ENCODE assay signal across 8 cellular contexts in the genomic region with DNA sequence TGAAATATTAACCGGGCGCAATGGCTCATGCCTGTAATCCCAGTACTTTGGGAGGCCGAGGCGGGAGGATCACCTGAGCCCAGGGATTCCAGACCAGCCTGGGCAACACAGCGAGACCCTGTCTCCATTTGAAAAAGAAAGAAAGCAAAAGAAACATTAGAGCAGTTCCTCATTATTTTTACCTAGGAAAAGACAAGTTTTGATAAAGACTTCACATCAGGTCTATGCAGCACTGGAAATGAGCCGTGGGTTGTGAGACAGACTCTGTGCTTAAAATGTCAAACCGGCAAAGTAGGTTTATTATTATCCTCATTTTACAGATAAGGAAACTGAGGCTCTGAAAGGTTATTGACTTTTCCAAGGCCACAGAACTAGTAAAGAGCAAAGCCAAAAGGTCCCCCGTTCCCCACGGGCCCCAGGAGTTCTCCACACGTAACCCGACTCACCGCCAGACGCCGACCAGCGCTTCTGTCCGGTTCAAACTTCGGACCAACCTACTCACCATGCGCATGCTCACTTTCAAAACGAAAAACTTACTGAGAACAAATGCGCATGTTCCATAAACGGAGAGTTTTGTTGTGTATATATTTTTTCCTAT. TPM values are rescaled to one million over a fixed set of nuclear protein-coding genes. Genes with fewer than 3 reads are reported as not detected.
DNase-seq lines count a peak whose midpoint lies in the region; ATAC-seq and TF ChIP-seq lines count a peak whose summit lies in the region.

No MANE protein-coding gene starts in this region.

- H4K20me1 ChIP-seq in PC-9 (ENCODE audit: insufficient read depth): peaks cover 21% of the 10 kb centered on the region

- H3K27ac ChIP-seq in PC-9 (peak overlapping the region; percentile 40), ectodermal cell (ENCODE audit: insufficient read depth, low read depth, low read length, poor library complexity, severe bottlenecking) (no peak overlapping the region), muscle layer of duodenum (ENCODE audit: low read length) (peak overlapping the region; percentile 77)

- peak in 1 of 2 experiments; percentile 8 for DNase-seq in PC-9
- no peak for DNase-seq in middle frontal gyrus (ENCODE audit: extremely low spot score, low spot score)
- no peak for DNase-seq in effector CD8-positive, alpha-beta T cell (lab: John Stamatoyannopoulos, UW)
- DNase-seq in SW 1271 (lab: John Stamatoyannopoulos, UW): no peak

- H3K27me3 ChIP-seq in PC-9 (ENCODE audit: insufficient read depth, low read depth) (no peaks in the 10 kb centered on the region), ectodermal cell (ENCODE audit: control insufficient read depth, insufficient read depth, low read length, poor library complexity, severe bottlenecking) (no peaks in the 10 kb centered on the region), muscle layer of duodenum (ENCODE audit: low read depth, low read length) (no peaks in the 10 kb centered on the region)

- POLR2A ChIA-PET in PC-9 (lab: Charles Lee; ENCODE audit: unreplicated experiment): interaction anchor here (0.5 to 0.7 kb wide), 4 partner anchors 8 to 138 kb away, joined by 3 to 20 read pairs (median 4); no protein-coding TSS in a partner anchor

- TF ChIP-seq CTCF in GM12872 (IDR thresholded peaks at IDR 0.05; ENCODE audit: insufficient read depth, low read depth, low read length) (0 out of 3 replicates have a peak, but pooled peaks have one; percentile 11), PC-9 (conservative IDR thresholded peaks at IDR 0.05) (no peak)

- no peaks in the 10 kb centered on the region for H3K9me2 ChIP-seq in PC-9 (ENCODE audit: insufficient read depth)

- H3K4me1 ChIP-seq in PC-9 (replicated peaks; ENCODE audit: insufficient read depth) (peaks cover 24% of the 10 kb centered on the region), ectodermal cell (ENCODE audit: control insufficient read depth, insufficient read depth, low read length) (peaks cover 7% of the 10 kb centered on the region), muscle layer of duodenum (ENCODE audit: control insufficient read depth in 1 of 2, insufficient read depth in 2 of 2, low read length in 2 of 2) (peaks cover 4 to 11% of the 10 kb centered on the region in 2 donors)

- CTCF ChIA-PET in PC-9 (lab: Charles Lee): no interaction called here

- ATAC-seq in HG02571 (IDR thresholded peaks at IDR 0.05; ENCODE audit: unreplicated experiment): peak; percentile 47

- intact Hi-C loops in PC-9 (cut with micrococcal nuclease; ENCODE audit: unreplicated experiment): loop anchor here (2.0 kb wide), 1 partner anchor 46 kb away; no protein-coding TSS in a partner anchor

- BruUV-seq in PC-9 (replicated peaks; lab: Mats Ljungman, UMichigan): no TSS peak

- WGBS in ectodermal cell, 2 experiments: 20% methylated on average over 21 of the region's 21 CpGs

- peak overlapping the region; percentile 92 for H3K4me2 ChIP-seq in PC-9

- H3K36me3 ChIP-seq in PC-9 (ENCODE audit: low read depth) (0 out of 2 replicates have a peak, but pooled peaks cover 4% of the 10 kb centered on the region), ectodermal cell (ENCODE audit: control insufficient read depth, insufficient read depth, low read length) (no peaks in the 10 kb centered on the region), muscle layer of duodenum (ENCODE audit: control insufficient read depth in 1 of 2, insufficient read depth in 2 of 2, low read length in 2 of 2) (peaks cover 3 to 9% of the 10 kb centered on the region in 2 donors)

- peak overlapping the region; percentile 75 for H3K4me3 ChIP-seq in PC-9
- H3K4me3 ChIP-seq in ectodermal cell (ENCODE audit: insufficient read depth, low read depth, low read length): peak overlapping the region; percentile 94
- H3K4me3 ChIP-seq in muscle layer of duodenum (ENCODE audit: low read depth in 1 of 2, low read length in 2 of 2): peak overlapping the region; percentile 84 to 94

- H2AFZ ChIP-seq in PC-9: peak overlapping the region; percentile 83

- no peaks in the 10 kb centered on the region for H3K9me3 ChIP-seq in PC-9 (ENCODE audit: insufficient read depth, low read depth)
- no peaks in the 10 kb centered on the region for H3K9me3 ChIP-seq in ectodermal cell (ENCODE audit: control insufficient read depth, low read length)
- H3K9me3 ChIP-seq in muscle layer of duodenum (ENCODE audit: control insufficient read depth in 1 of 2, low read length in 2 of 2): no peaks in the 10 kb centered on the region

- H3F3A ChIP-seq in PC-9 (ENCODE audit: insufficient read depth, low read depth): peaks cover 12% of the 10 kb centered on the region

- peaks cover 65% of the 10 kb centered on the region for H3K79me2 ChIP-seq in PC-9 (ENCODE audit: low read depth)

RNA-seq across cellular contexts. Expression of gene TUBD1, which starts 0.4 kb away (rescaled TPM):
- total RNA-seq in PC-9 (2021): 11.8 and 13.5 TPM in 2 replicates
- polyA plus RNA-seq in ectodermal cell (2013, experiment 1 of 4): 25.3 TPM
- 25.6 TPM for polyA plus RNA-seq in ectodermal cell (2013, experiment 2 of 4)
- polyA plus RNA-seq in ectodermal cell (2013, experiment 3 of 4): 22.3 TPM
- polyA plus RNA-seq in ectodermal cell (2013, experiment 4 of 4): 21.3 TPM

RNA-seq across cellular contexts. Expression of gene RPS6KB1, which starts 0.6 kb away (rescaled TPM):
- total RNA-seq in PC-9 (2021): 31.4 and 41.8 TPM in 2 replicates
- 25.9 TPM for polyA plus RNA-seq in ectodermal cell (2013, experiment 1 of 4)
- 24.4 TPM for polyA plus RNA-seq in ectodermal cell (2013, experiment 2 of 4)
- 15.5 TPM for polyA plus RNA-seq in ectodermal cell (2013, experiment 3 of 4)
- polyA plus RNA-seq in ectodermal cell (2013, experiment 4 of 4): 20.5 TPM
